8 cellular contexts compared by ENCODE assay signal in the genomic region with DNA sequence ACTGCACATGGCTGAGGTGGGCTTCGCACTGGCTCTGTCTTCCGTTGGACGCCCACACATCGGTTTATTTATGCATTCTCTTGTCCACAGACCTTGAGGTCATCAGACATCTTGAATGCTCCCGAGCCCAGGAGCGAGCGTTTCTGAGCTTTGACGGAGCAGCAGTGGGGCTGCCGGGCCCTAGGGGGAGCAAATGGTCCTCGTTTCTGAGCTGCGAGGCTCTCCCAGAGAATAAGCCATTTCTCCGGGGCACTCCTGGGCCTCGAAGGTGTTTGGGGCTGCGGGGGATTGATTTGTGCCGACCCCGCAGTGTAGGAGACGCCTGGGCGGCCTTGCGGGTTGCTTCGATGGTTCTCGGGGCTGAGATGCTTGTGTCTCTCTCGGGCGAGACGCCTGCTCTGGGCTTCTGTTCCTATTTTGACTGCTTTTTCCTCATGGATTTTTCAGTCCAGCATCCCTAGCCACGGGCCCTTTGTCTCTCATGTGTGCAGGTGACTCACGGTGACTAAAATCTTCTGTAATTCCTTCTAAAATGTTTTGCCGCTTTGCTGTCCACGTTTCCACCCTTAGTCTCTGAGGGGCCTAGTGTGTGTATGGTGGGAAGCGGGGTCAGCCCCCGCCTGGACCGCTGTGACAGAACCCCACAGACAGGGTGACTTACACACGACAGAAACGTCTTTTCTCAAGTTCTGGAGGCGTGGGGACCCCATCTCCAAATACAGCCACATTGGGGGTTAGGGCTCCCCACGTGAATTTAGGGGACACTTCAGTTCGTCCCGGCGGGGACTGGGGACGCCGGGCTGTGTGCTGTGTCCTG.
A peak's percentile ranks its signal among the peaks of the same experiment; 100 is the strongest.
DNase-seq lines count a peak whose midpoint lies in the region; ATAC-seq and TF ChIP-seq lines count a peak whose summit lies in the region.

No MANE protein-coding gene starts in this region.

- peak overlapping the region; percentile 78 for H3K27ac ChIP-seq in skeletal muscle tissue (ENCODE audit: low read depth, low read length)

- H3K27me3 ChIP-seq in iPS-15b (ENCODE audit: control insufficient read depth, insufficient read depth, low read length) (no peaks in the 10 kb centered on the region), skeletal muscle tissue (ENCODE audit: control insufficient read depth in 3 of 3, insufficient read depth in 3 of 3, low read length in 3 of 3) (peaks cover 48 to 57% (median 50%) of the 10 kb centered on the region in 3 donors)

- H3K9me3 ChIP-seq in iPS-15b (ENCODE audit: control insufficient read depth, insufficient read depth, low read length) (no peaks in the 10 kb centered on the region), skeletal muscle tissue (ENCODE audit: control insufficient read depth in 3 of 3, low read length in 3 of 3) (no peaks in the 10 kb centered on the region)

- peaks cover 2% of the 10 kb centered on the region for H3K4me1 ChIP-seq in iPS-15b (ENCODE audit: control insufficient read depth, insufficient read depth, low read length)
- peaks cover 7 to 16% (median 11%) of the 10 kb centered on the region in 3 donors for H3K4me1 ChIP-seq in skeletal muscle tissue (ENCODE audit: control insufficient read depth in 3 of 3, insufficient read depth in 3 of 3, low read length in 3 of 3)

- H3K4me3 ChIP-seq in NB4 (ENCODE audit: low read depth, low read length): peak overlapping the region; percentile 41
- peak overlapping the region; percentile 50 for H3K4me3 ChIP-seq in iPS-15b (ENCODE audit: low read depth, low read length)
- peak overlapping the region; percentile 65 to 69 (median 68) for H3K4me3 ChIP-seq in skeletal muscle tissue (ENCODE audit: low read length in 3 of 3)

- peak; percentile 69 for TF ChIP-seq CTCF in NB4 (IDR thresholded peaks at IDR 0.05; ENCODE audit: low read depth, low read length)

- no peak for TF ChIP-seq POLR2A in NB4 (IDR thresholded peaks at IDR 0.05; ENCODE audit: extremely low read depth, insufficient read length)

- DNase-seq in GM03348 (ENCODE audit: low spot score): peak; percentile 91
- peak; percentile 72 for DNase-seq in NB4 (ENCODE audit: low read depth)
- DNase-seq in astrocyte of the hippocampus (ENCODE audit: low read depth, low spot score): peak; percentile 75
- DNase-seq in SKM-1 (lab: John Stamatoyannopoulos, UW; ENCODE audit: unreplicated experiment): no peak

- ATAC-seq in HG03442 (IDR thresholded peaks at IDR 0.05; ENCODE audit: unreplicated experiment) (no peak), HG03196 (IDR thresholded peaks at IDR 0.05; ENCODE audit: unreplicated experiment) (no peak)

- peaks cover 2% of the 10 kb centered on the region for H3K36me3 ChIP-seq in iPS-15b (ENCODE audit: control insufficient read depth, insufficient read depth, low read length)
- no peaks in the 10 kb centered on the region for H3K36me3 ChIP-seq in skeletal muscle tissue (ENCODE audit: control insufficient read depth in 3 of 3, insufficient read depth in 3 of 3, low read length in 3 of 3)

- H3K9ac ChIP-seq in iPS-15b (ENCODE audit: low read depth, low read length) (no peak overlapping the region), skeletal muscle tissue (ENCODE audit: low read depth in 1 of 3, low read length in 3 of 3) (peak overlapping the region; percentile 53 to 68 (median 54))
